In the genomic region with DNA sequence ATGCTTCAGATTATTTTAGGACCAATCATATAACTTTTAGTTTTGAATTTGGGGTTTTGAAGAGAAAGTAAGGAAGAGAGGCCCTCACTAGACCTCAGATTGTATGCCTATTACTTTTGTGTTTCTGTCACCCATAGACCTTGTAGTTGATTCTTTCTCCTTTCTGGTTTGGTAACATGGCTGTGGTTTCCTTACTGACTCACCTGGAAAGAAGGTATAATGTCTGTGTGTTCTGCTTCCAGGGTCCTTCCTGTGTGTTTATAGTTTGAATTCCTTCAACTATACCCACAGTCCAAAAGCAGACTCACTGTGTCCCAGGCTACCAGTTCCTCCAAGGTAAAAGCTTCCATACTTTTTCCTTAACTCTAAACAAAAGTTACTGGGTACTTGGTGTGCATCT, we compare ENCODE assay signal across 29 cellular contexts. TPM values are rescaled to one million over a fixed set of nuclear protein-coding genes. Genes with fewer than 3 reads are reported as not detected.
"Had no signal": no experiment of that assay in that cellular context is flagged by ENCODE, and none has a peak within 500 bp of the region (broad histone marks: within the 10 kb centered on the region; RNA-seq: fewer than 3 reads in every experiment).

No MANE protein-coding gene starts in this region.

- DNase-seq: activated CD4-positive, alpha-beta T cell treated with anti-CD3 and anti-CD28 coated beads for 48 hours; activated CD4-positive, alpha-beta T cell treated with anti-CD3 and anti-CD28 coated beads, Interleukin-2, amount 50 U/mL, for 4 hours; activated CD4-positive, CD25-positive, alpha-beta regulatory T cell treated with anti-CD3 and anti-CD28 coated beads, Interleukin-2, amount 50 U/mL, for 72 hours; activated CD8-positive, alpha-beta memory T cell treated with anti-CD3 and anti-CD28 coated beads, Interleukin-2, amount 50 U/mL, for 48 hours; activated CD8-positive, alpha-beta T cell treated with anti-CD3 and anti-CD28 coated beads, Interleukin-2, amount 10 ng/mL, durations not matched to agents 7 days and 5 days; activated naive CD4-positive, alpha-beta T cell treated with anti-CD3 and anti-CD28 coated beads, Interleukin-2, amount 50 U/mL, for 16 hours; activated naive CD8-positive, alpha-beta T cell treated with anti-CD3 and anti-CD28 coated beads, Interleukin-2, amount 10 ng/mL, durations not matched to agents 7 days and 5 days; activated T-cell treated with anti-CD3 and anti-CD28 coated beads, Interleukin-2, amount 50 U/mL, for 1 hour; adrenal gland; anterior cingulate cortex; caudate nucleus; Kasumi-1; KBM-7; NCI-H1092; NCI-H1417; NCI-H1930; NCI-H2171; NCI-H2227 treated with DMSO at 0.1 percent for 48 hours; NCI-H446 treated with DMSO at 0.1 percent for 48 hours; NCI-H524 treated with DMSO at 0.1 percent for 48 hours; NCI-H82; RPMI8226; SHP77; SW 1271; T-helper 9 cell had no signal

- H3K4me1 Mint-ChIP-seq: activated naive CD8-positive, alpha-beta T cell treated with anti-CD3 and anti-CD28 coated beads, Interleukin-2, amount 10 ng/mL, durations not matched to agents 7 days and 5 days; WTC11 had no signal

- H3K27ac ChIP-seq: adrenal gland, SJSA1 had no signal

- H3K36me3 ChIP-seq: adrenal gland, SJSA1 had no signal

- H3K4me1 ChIP-seq: adrenal gland had no signal

- H3K27me3 ChIP-seq: adrenal gland, SJSA1 had no signal

- H3K36me3 Mint-ChIP-seq: activated naive CD8-positive, alpha-beta T cell treated with anti-CD3 and anti-CD28 coated beads, Interleukin-2, amount 10 ng/mL, durations not matched to agents 7 days and 5 days had no signal

- H3K4me3 Mint-ChIP-seq: activated CD8-positive, alpha-beta T cell treated with anti-CD3 and anti-CD28 coated beads, Interleukin-2, amount 10 ng/mL, durations not matched to agents 7 days and 5 days; activated naive CD8-positive, alpha-beta T cell treated with anti-CD3 and anti-CD28 coated beads, Interleukin-2, amount 10 ng/mL, durations not matched to agents 7 days and 5 days; T-helper 1 cell treated with Interleukin-12 subunit alpha and Interleukin-12 subunit beta and Interleukin-4 antibody, amounts not matched to agents 30 μg/mL and 1 μg/mL, for 36 hours; WTC11 had no signal

- H3K27ac Mint-ChIP-seq: activated CD8-positive, alpha-beta T cell treated with anti-CD3 and anti-CD28 coated beads, Interleukin-2, amount 10 ng/mL, durations not matched to agents 7 days and 5 days; activated naive CD8-positive, alpha-beta T cell treated with anti-CD3 and anti-CD28 coated beads, Interleukin-2, amount 10 ng/mL, durations not matched to agents 7 days and 5 days; T-helper 1 cell treated with Interleukin-12 subunit alpha and Interleukin-12 subunit beta and Interleukin-4 antibody, amounts not matched to agents 30 μg/mL and 1 μg/mL, for 36 hours; WTC11 had no signal

- H3K4me3 ChIP-seq: adrenal gland, SJSA1 had no signal

- H3K9me3 Mint-ChIP-seq: activated naive CD8-positive, alpha-beta T cell treated with anti-CD3 and anti-CD28 coated beads, Interleukin-2, amount 10 ng/mL, durations not matched to agents 7 days and 5 days; T-helper 1 cell treated with Interleukin-12 subunit alpha and Interleukin-12 subunit beta and Interleukin-4 antibody, amounts not matched to agents 30 μg/mL and 1 μg/mL, for 36 hours had no signal

- H3K9me3 ChIP-seq: adrenal gland, SJSA1 had no signal

RNA-seq across cellular contexts. Expression of a gene that starts 8.1 kb away (rescaled TPM):
- total RNA-seq: activated CD8-positive, alpha-beta T cell treated with anti-CD3 and anti-CD28 coated beads, Interleukin-2, amount 10 ng/mL, durations not matched to agents 7 days and 5 days; OCI-LY7 had no signal
